In the genomic region with DNA sequence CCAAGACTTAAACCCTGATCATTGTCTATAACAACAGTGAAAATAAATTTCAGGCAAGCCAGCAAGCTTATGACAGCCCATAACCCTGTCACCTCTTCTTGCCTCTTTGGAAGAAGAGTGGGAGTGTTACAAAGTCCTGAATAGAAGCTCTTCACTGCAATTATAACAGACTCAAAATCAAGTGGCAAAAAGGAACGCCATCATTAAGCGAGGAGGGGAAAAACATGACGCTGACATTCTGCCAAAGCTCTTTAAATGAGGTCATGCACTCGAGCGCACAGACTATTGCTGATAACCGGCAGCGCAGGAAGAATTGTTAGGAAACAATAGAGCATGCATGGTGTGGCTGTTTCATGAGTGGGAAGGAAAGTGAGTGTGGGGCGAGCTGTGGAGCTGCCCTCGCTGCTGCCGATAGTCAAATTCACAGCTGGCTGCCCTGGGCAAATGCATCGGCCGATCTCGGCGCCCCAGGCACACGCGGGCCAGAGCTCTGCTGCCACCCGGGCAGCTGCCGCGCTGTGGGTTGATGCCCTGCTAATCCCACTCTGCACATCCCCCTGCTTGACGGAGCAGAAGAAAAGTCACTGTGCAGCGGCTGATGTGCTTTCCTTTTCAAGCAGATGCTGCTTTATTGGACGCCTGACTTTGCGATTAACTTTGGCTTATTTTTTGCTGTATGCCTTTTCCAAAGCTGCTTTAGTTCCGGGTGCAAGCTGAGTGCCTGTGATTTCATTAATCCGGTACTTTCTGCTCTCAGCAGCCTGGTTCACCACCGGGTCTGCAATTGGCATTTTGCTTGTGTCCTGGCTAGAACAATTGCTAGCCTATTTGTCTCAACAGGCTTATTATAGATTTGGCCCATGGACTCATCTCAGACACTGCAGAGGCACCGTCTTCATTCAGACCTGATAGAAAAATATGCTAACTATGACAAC, we compare ENCODE assay signal across 13 cellular contexts.
A peak's percentile ranks its signal among the peaks of the same experiment; 100 is the strongest.
DNase-seq lines count a peak whose midpoint lies in the region; ATAC-seq and TF ChIP-seq lines count a peak whose summit lies in the region.
"Had no signal": no experiment of that assay in that cellular context is flagged by ENCODE, and none has a peak within 500 bp of the region (broad histone marks: within the 10 kb centered on the region; RNA-seq: fewer than 3 reads in every experiment).

No MANE protein-coding gene starts in this region.

- TF ChIP-seq CTCF in SK-N-SH (IDR thresholded peaks at IDR 0.05), result no peak

- TF ChIP-seq EP300 in SK-N-SH (IDR thresholded peaks at IDR 0.05; ENCODE audit: borderline replicate concordance in 1 of 2, low read depth in 1 of 2, low read length in 1 of 2), result no peak

- H3K27ac ChIP-seq in SK-N-SH (ENCODE audit: low read depth in 2 of 2, low read length in 1 of 2), result peak overlapping the region in 1 of 2 experiments; percentile 86; a peak in 2 of 4 replicates
- no peak overlapping the region for H3K27ac ChIP-seq in right cardiac atrium (ENCODE audit: low read length)
- no peak overlapping the region for H3K27ac ChIP-seq in urinary bladder (ENCODE audit: low read depth)

- H3K9me3 Mint-ChIP-seq in activated naive CD8-positive, alpha-beta T cell treated with anti-CD3 and anti-CD28 coated beads, Interleukin-2, amount 10 ng/mL, durations not matched to agents 7 days and 5 days, result no peaks in the 10 kb centered on the region
- no peaks in the 10 kb centered on the region for H3K9me3 Mint-ChIP-seq in activated naive CD8-positive, alpha-beta T cell treated with anti-CD3 and anti-CD28 coated beads for 36 hours
- H3K9me3 Mint-ChIP-seq: activated T-cell treated with anti-CD3 and anti-CD28 coated beads, Interleukin-2, amount 50 U/mL, for 72 hours had no signal

- POLR2A ChIA-PET in activated naive CD8-positive, alpha-beta T cell treated with anti-CD3 and anti-CD28 coated beads, Interleukin-2, amount 10 ng/mL, durations not matched to agents 7 days and 5 days (lab: Charles Lee), result no interaction called here
- POLR2A ChIA-PET in SK-N-SH (lab: Yijun Ruan, JAX), result interaction anchor here (1.2 to 1.5 kb wide), 4 partner anchors 13 to 484 kb away, joined by 3 to 5 read pairs (median 4); no protein-coding TSS in a partner anchor

- peak overlapping the region; percentile 46 to 47 for H3K4me3 ChIP-seq in SK-N-SH (ENCODE audit: low read depth in 2 of 2, low read length in 1 of 2)
- peak overlapping the region; percentile 25 for H3K4me3 ChIP-seq in right cardiac atrium (ENCODE audit: low read length)
- peak overlapping the region; percentile 17 for H3K4me3 ChIP-seq in urinary bladder (ENCODE audit: low read depth, low read length)

- H3K36me3 Mint-ChIP-seq in activated naive CD8-positive, alpha-beta T cell treated with anti-CD3 and anti-CD28 coated beads, Interleukin-2, amount 10 ng/mL, durations not matched to agents 7 days and 5 days, result no peaks in the 10 kb centered on the region
- H3K36me3 Mint-ChIP-seq in activated naive CD8-positive, alpha-beta T cell treated with anti-CD3 and anti-CD28 coated beads for 36 hours, result no peaks in the 10 kb centered on the region

- peak; percentile 37; the same call in 1 of the 2 replicates for TF ChIP-seq RAD21 in SK-N-SH (IDR thresholded peaks at IDR 0.05; ENCODE audit: low read length)

- H2AFZ ChIP-seq in SK-N-SH (ENCODE audit: low read depth), result peak overlapping the region; percentile 75

- H4K20me1 ChIP-seq in SK-N-SH (ENCODE audit: insufficient read depth), result no peaks in the 10 kb centered on the region

- peak overlapping the region; percentile 79 for H3K4me2 ChIP-seq in SK-N-SH

- in situ Hi-C loops in KBM-7 (cut with MboI; ENCODE audit: low pct_unique_long_range_greater_than_20kb, low sequenced_read_pairs), result no loop called here

- peak overlapping the region; percentile 3 for H3K4me3 Mint-ChIP-seq in activated naive CD8-positive, alpha-beta T cell treated with anti-CD3 and anti-CD28 coated beads, Interleukin-2, amount 10 ng/mL, durations not matched to agents 7 days and 5 days
- H3K4me3 Mint-ChIP-seq in activated naive CD8-positive, alpha-beta T cell treated with anti-CD3 and anti-CD28 coated beads for 36 hours, result no peak overlapping the region

- no peak for ATAC-seq in activated naive CD8-positive, alpha-beta T cell treated with anti-CD3 and anti-CD28 coated beads, Interleukin-2, amount 10 ng/mL, durations not matched to agents 7 days and 5 days (ENCODE audit: low read depth)
- peak; percentile 84 to 87 for ATAC-seq in right cardiac atrium
- ATAC-seq: activated T-cell treated with anti-CD3 and anti-CD28 coated beads, Interleukin-2, amount 50 U/mL, for 72 hours had no signal

- H3K27ac Mint-ChIP-seq in activated naive CD8-positive, alpha-beta T cell treated with anti-CD3 and anti-CD28 coated beads, Interleukin-2, amount 10 ng/mL, durations not matched to agents 7 days and 5 days, result no peak overlapping the region
- H3K27ac Mint-ChIP-seq in activated naive CD8-positive, alpha-beta T cell treated with anti-CD3 and anti-CD28 coated beads for 36 hours, result no peak overlapping the region
- H3K27ac Mint-ChIP-seq: activated T-cell treated with anti-CD3 and anti-CD28 coated beads, Interleukin-2, amount 50 U/mL, for 72 hours; progenitor cell of endocrine pancreas had no signal

- no peaks in the 10 kb centered on the region for H3K36me3 ChIP-seq in SK-N-SH (replicated peaks in 1 of 2; ENCODE audit: control insufficient read depth in 1 of 2, insufficient read depth in 2 of 2, low read length in 1 of 2)
- no peaks in the 10 kb centered on the region for H3K36me3 ChIP-seq in urinary bladder (ENCODE audit: insufficient read depth)

- no peak for DNase-seq in activated naive CD8-positive, alpha-beta T cell treated with anti-CD3 and anti-CD28 coated beads, Interleukin-2, amount 10 ng/mL, durations not matched to agents 7 days and 5 days
- no peak for DNase-seq in activated naive CD8-positive, alpha-beta T cell treated with anti-CD3 and anti-CD28 coated beads for 36 hours
- DNase-seq in SK-N-SH (peak; percentile 70), right cardiac atrium (peak in 2 of 3 donors; percentile 49 to 66), kidney glomerular epithelial cell (lab: John Stamatoyannopoulos, UW) (no peak), KBM-7 (no peak), hepatic stellate cell (ENCODE audit: low spot score) (no peak)
- DNase-seq: ACHN; activated T-cell treated with anti-CD3 and anti-CD28 coated beads, Interleukin-2, amount 50 U/mL, for 72 hours; NCI-H1048; T-helper 2 cell had no signal

- no peaks in the 10 kb centered on the region for H3K79me2 ChIP-seq in SK-N-SH (ENCODE audit: insufficient read depth)

- H3K9me2 ChIP-seq in SK-N-SH, result no peaks in the 10 kb centered on the region

- 9% methylated on average over 27 of the region's 27 CpGs for WGBS in SK-N-SH (ENCODE audit: low lambda C conversion rate)
- 13% methylated on average over 27 of the region's 27 CpGs for WGBS in right cardiac atrium
- WGBS in urinary bladder, result 25% methylated on average over 27 of the region's 27 CpGs

- H3K4me1 ChIP-seq in SK-N-SH (ENCODE audit: control insufficient read depth in 1 of 2, insufficient read depth in 2 of 2, low read depth in 1 of 2, low read length in 1 of 2) (peaks cover 0 to 14% of the 10 kb centered on the region in 2 experiments; a peak in 2 of 4 replicates), right cardiac atrium (ENCODE audit: control insufficient read depth, insufficient read depth, low read length) (no peaks in the 10 kb centered on the region), urinary bladder (ENCODE audit: insufficient read depth) (no peaks in the 10 kb centered on the region)

- intact Hi-C loops in right cardiac atrium (cut with DNase I), result no loop called here

- H3K9ac ChIP-seq in SK-N-SH, result peak overlapping the region; percentile 4; the same call in 1 of the 2 replicates

- peaks cover 2% of the 10 kb centered on the region for H3K4me1 Mint-ChIP-seq in activated naive CD8-positive, alpha-beta T cell treated with anti-CD3 and anti-CD28 coated beads, Interleukin-2, amount 10 ng/mL, durations not matched to agents 7 days and 5 days
- no peaks in the 10 kb centered on the region for H3K4me1 Mint-ChIP-seq in activated naive CD8-positive, alpha-beta T cell treated with anti-CD3 and anti-CD28 coated beads for 36 hours

- CTCF ChIA-PET in SK-N-SH (lab: Yijun Ruan, JAX), result interaction anchor here (1.0 to 2.3 kb wide), 5 partner anchors 25 to 730 kb away, joined by 3 to 8 read pairs (median 5); a partner anchor contains a TSS

- H3K9me3 ChIP-seq in SK-N-SH (no peaks in the 10 kb centered on the region), right cardiac atrium (ENCODE audit: control insufficient read depth, low read length) (no peaks in the 10 kb centered on the region)

- H3F3A ChIP-seq in SK-N-SH (replicated peaks; ENCODE audit: insufficient read depth), result no peaks in the 10 kb centered on the region

- no peaks in the 10 kb centered on the region for H3K27me3 ChIP-seq in SK-N-SH (ENCODE audit: insufficient read depth)
- no peaks in the 10 kb centered on the region for H3K27me3 ChIP-seq in right cardiac atrium (ENCODE audit: control insufficient read depth, insufficient read depth)

- peaks cover 13% of the 10 kb centered on the region for H3K27me3 Mint-ChIP-seq in activated naive CD8-positive, alpha-beta T cell treated with anti-CD3 and anti-CD28 coated beads, Interleukin-2, amount 10 ng/mL, durations not matched to agents 7 days and 5 days
- peaks cover 16% of the 10 kb centered on the region for H3K27me3 Mint-ChIP-seq in activated naive CD8-positive, alpha-beta T cell treated with anti-CD3 and anti-CD28 coated beads for 36 hours
- H3K27me3 Mint-ChIP-seq: progenitor cell of endocrine pancreas had no signal

TF ChIP-seq in SK-N-SH, 30 proteins besides CTCF, POLR2A, EP300 and RAD21:
- TF ChIP-seq SMC3 (IDR thresholded peaks at IDR 0.05; ENCODE audit: low read depth, low read length) (peak; percentile 25; the same call in 1 of the 2 replicates), CHD2 (IDR thresholded peaks at IDR 0.05; ENCODE audit: low read length, partially characterized antibody) (no peak), POLR2AphosphoS5 (IDR thresholded peaks at IDR 0.05; ENCODE audit: low read depth, low read length) (no peak), MXI1 (IDR thresholded peaks at IDR 0.05; ENCODE audit: low read depth, low read length) (peak; percentile 53), SIN3A (IDR thresholded peaks at IDR 0.05; ENCODE audit: borderline replicate concordance, low read depth, low read length) (no peak), GATA2 (CRISPR knock-in tag; IDR thresholded peaks at IDR 0.05) (peak; percentile 80; the same call in 1 of the 2 replicates)
- TF ChIP-seq, protein P1, sequence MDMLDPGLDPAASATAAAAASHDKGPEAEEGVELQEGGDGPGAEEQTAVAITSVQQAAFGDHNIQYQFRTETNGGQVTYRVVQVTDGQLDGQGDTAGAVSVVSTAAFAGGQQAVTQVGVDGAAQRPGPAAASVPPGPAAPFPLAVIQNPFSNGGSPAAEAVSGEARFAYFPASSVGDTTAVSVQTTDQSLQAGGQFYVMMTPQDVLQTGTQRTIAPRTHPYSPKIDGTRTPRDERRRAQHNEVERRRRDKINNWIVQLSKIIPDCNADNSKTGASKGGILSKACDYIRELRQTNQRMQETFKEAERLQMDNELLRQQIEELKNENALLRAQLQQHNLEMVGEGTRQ (IDR thresholded peaks at IDR 0.05; ENCODE audit: borderline replicate concordance, low read depth, low read length), result no peak

Comparison
In these comparisons a context has a peak if more than half of its experiments do, and no peak if none do; other contexts are left out.
1. DNase-seq: peak in SK-N-SH (single experiment) and right cardiac atrium (2 of 3); none in activated naive CD8-positive, alpha-beta T cell treated with anti-CD3 and anti-CD28 coated beads, Interleukin-2, amount 10 ng/mL, durations not matched to agents 7 days and 5 days (single experiment), activated naive CD8-positive, alpha-beta T cell treated with anti-CD3 and anti-CD28 coated beads for 36 hours (single experiment), kidney glomerular epithelial cell (single experiment), KBM-7 (single experiment) and hepatic stellate cell (single experiment).
2. Peak in every context shown above with its lines, with median percentiles within 50 percentile points of each other: H3K4me3 ChIP-seq.